ENCODE assay signal across 25 cellular contexts in genomic region chr6:110139052-110139451, GRCh38.
"Had no signal": no experiment of that assay in that cellular context is flagged by ENCODE, and none has a peak within 500 bp of the region (broad histone marks: within the 10 kb centered on the region; RNA-seq: fewer than 3 reads in every experiment).

No MANE protein-coding gene starts in this region.

- H3K27me3 Mint-ChIP-seq: activated CD4-positive, alpha-beta T cell treated with anti-CD3 and anti-CD28 coated beads, Interleukin-2, amount 10 ng/mL, durations not matched to agents 24 days and 14 days had no signal

- H3K4me1 ChIP-seq: adrenal gland, body of pancreas, colonic mucosa, esophagus muscularis mucosa, gastroesophageal sphincter, heart right ventricle had no signal

- H3K4me1 Mint-ChIP-seq: activated CD4-positive, alpha-beta T cell treated with anti-CD3 and anti-CD28 coated beads, Interleukin-2, amount 10 ng/mL, durations not matched to agents 24 days and 14 days; activated CD8-positive, alpha-beta memory T cell treated with anti-CD3 and anti-CD28 coated beads, Interleukin-2, amount 10 ng/mL, durations not matched to agents 7 days and 5 days; activated naive CD4-positive, alpha-beta T cell treated with anti-CD3 and anti-CD28 coated beads, Interleukin-2, amount 50 U/mL, for 24 hours; activated naive CD8-positive, alpha-beta T cell treated with anti-CD3 and anti-CD28 coated beads for 36 hours; activated naive CD8-positive, alpha-beta T cell treated with anti-CD3 and anti-CD28 coated beads, Interleukin-2, amount 50 U/mL, for 24 hours had no signal

- H3K27me3 ChIP-seq: adrenal gland, body of pancreas, colonic mucosa, esophagus muscularis mucosa, gastroesophageal sphincter, heart right ventricle had no signal

- H3K4me3 Mint-ChIP-seq: activated CD4-positive, alpha-beta memory T cell treated with anti-CD3 and anti-CD28 coated beads for 36 hours; activated CD4-positive, alpha-beta T cell treated with anti-CD3 and anti-CD28 coated beads, Interleukin-2, amount 10 ng/mL, durations not matched to agents 24 days and 14 days; activated CD8-positive, alpha-beta memory T cell treated with anti-CD3 and anti-CD28 coated beads, Interleukin-2, amount 10 ng/mL, durations not matched to agents 7 days and 5 days; activated CD8-positive, alpha-beta T cell treated with anti-CD3 and anti-CD28 coated beads, Interleukin-2, amount 10 ng/mL, durations not matched to agents 7 days and 5 days; activated naive CD4-positive, alpha-beta T cell treated with anti-CD3 and anti-CD28 coated beads for 36 hours; activated naive CD4-positive, alpha-beta T cell treated with anti-CD3 and anti-CD28 coated beads, Interleukin-2, amount 50 U/mL, for 24 hours; activated naive CD8-positive, alpha-beta T cell treated with anti-CD3 and anti-CD28 coated beads for 36 hours; activated naive CD8-positive, alpha-beta T cell treated with anti-CD3 and anti-CD28 coated beads, Interleukin-2, amount 50 U/mL, for 24 hours; activated T-helper 1 cell treated with anti-CD3 and anti-CD28 coated beads, Interleukin-12 subunit alpha, Interleukin-12 subunit beta, Interleukin-2, Interleukin-4 antibody, amounts not matched to agents 30 ng/mL and 10 ng/mL and 1 ng/mL, durations not matched to agents 14 hours and 24 hours and 36 hours had no signal

- H3K36me3 ChIP-seq: adrenal gland, colonic mucosa, heart right ventricle had no signal

- H3K27ac ChIP-seq: adrenal gland, body of pancreas, colonic mucosa, esophagus muscularis mucosa, gastroesophageal sphincter, heart right ventricle had no signal

- H3K4me3 ChIP-seq: adrenal gland, body of pancreas, colonic mucosa, esophagus muscularis mucosa, gastroesophageal sphincter, heart right ventricle had no signal

- H3K9me3 ChIP-seq: adrenal gland, body of pancreas, colonic mucosa, esophagus muscularis mucosa, gastroesophageal sphincter had no signal

- H3K27ac Mint-ChIP-seq: activated CD4-positive, alpha-beta memory T cell treated with anti-CD3 and anti-CD28 coated beads for 36 hours; activated CD4-positive, alpha-beta T cell treated with anti-CD3 and anti-CD28 coated beads, Interleukin-2, amount 10 ng/mL, durations not matched to agents 24 days and 14 days; activated CD8-positive, alpha-beta memory T cell treated with anti-CD3 and anti-CD28 coated beads, Interleukin-2, amount 10 ng/mL, durations not matched to agents 7 days and 5 days; activated CD8-positive, alpha-beta T cell treated with anti-CD3 and anti-CD28 coated beads, Interleukin-2, amount 10 ng/mL, durations not matched to agents 7 days and 5 days; activated naive CD4-positive, alpha-beta T cell treated with anti-CD3 and anti-CD28 coated beads for 36 hours; activated naive CD4-positive, alpha-beta T cell treated with anti-CD3 and anti-CD28 coated beads, Interleukin-2, amount 50 U/mL, for 24 hours; activated naive CD8-positive, alpha-beta T cell treated with anti-CD3 and anti-CD28 coated beads for 36 hours; activated naive CD8-positive, alpha-beta T cell treated with anti-CD3 and anti-CD28 coated beads, Interleukin-2, amount 50 U/mL, for 24 hours; activated T-helper 1 cell treated with anti-CD3 and anti-CD28 coated beads, Interleukin-12 subunit alpha, Interleukin-12 subunit beta, Interleukin-2, Interleukin-4 antibody, amounts not matched to agents 30 ng/mL and 10 ng/mL and 1 ng/mL, durations not matched to agents 14 hours and 24 hours and 36 hours; activated T-helper 2 cell treated with anti-CD3 and anti-CD28 coated beads, Interferon-gamma antibody, Interleukin-2, Interleukin-4, amounts not matched to agents 10 μg/mL and 5 μg/mL and 100 μg/mL, durations not matched to agents 14 hours and 24 hours and 36 hours had no signal

- DNase-seq: activated CD4-positive, alpha-beta memory T cell treated with anti-CD3 and anti-CD28 coated beads for 36 hours; activated CD4-positive, alpha-beta T cell treated with anti-CD3 and anti-CD28 coated beads, Interleukin-2, amount 10 ng/mL, durations not matched to agents 24 days and 14 days; activated CD8-positive, alpha-beta memory T cell treated with anti-CD3 and anti-CD28 coated beads, Interleukin-2, amount 10 ng/mL, durations not matched to agents 7 days and 5 days; activated CD8-positive, alpha-beta memory T cell treated with anti-CD3 and anti-CD28 coated beads, Interleukin-2, amount 50 U/mL, for 4 hours; activated CD8-positive, alpha-beta T cell treated with anti-CD3 and anti-CD28 coated beads, Interleukin-2, amount 10 ng/mL, durations not matched to agents 7 days and 5 days; activated naive CD4-positive, alpha-beta T cell treated with anti-CD3 and anti-CD28 coated beads for 36 hours; activated naive CD8-positive, alpha-beta T cell treated with anti-CD3 and anti-CD28 coated beads for 36 hours; activated naive CD8-positive, alpha-beta T cell treated with anti-CD3 and anti-CD28 coated beads, Interleukin-2, amount 50 U/mL, for 24 hours; activated T-cell treated with anti-CD3 and anti-CD28 coated beads, Interleukin-2, amount 50 U/mL, for 1 hour; activated T-cell treated with anti-CD3 and anti-CD28 coated beads, Interleukin-2, amount 50 U/mL, for 48 hours; adrenal gland; amygdala; aorta; body of pancreas; caudate nucleus; colonic mucosa; effector CD8-positive, alpha-beta T cell; foreskin melanocyte; heart right ventricle; T-helper 2 cell had no signal

- H3K36me3 Mint-ChIP-seq: activated CD4-positive, alpha-beta memory T cell treated with anti-CD3 and anti-CD28 coated beads for 36 hours; activated CD8-positive, alpha-beta memory T cell treated with anti-CD3 and anti-CD28 coated beads, Interleukin-2, amount 10 ng/mL, durations not matched to agents 7 days and 5 days; activated naive CD4-positive, alpha-beta T cell treated with anti-CD3 and anti-CD28 coated beads, Interleukin-2, amount 50 U/mL, for 24 hours; activated naive CD8-positive, alpha-beta T cell treated with anti-CD3 and anti-CD28 coated beads for 36 hours had no signal

- H3K9me3 Mint-ChIP-seq: activated CD4-positive, alpha-beta memory T cell treated with anti-CD3 and anti-CD28 coated beads for 36 hours; activated CD4-positive, alpha-beta T cell treated with anti-CD3 and anti-CD28 coated beads, Interleukin-2, amount 10 ng/mL, durations not matched to agents 24 days and 14 days; activated naive CD4-positive, alpha-beta T cell treated with anti-CD3 and anti-CD28 coated beads for 36 hours; activated naive CD4-positive, alpha-beta T cell treated with anti-CD3 and anti-CD28 coated beads, Interleukin-2, amount 50 U/mL, for 24 hours; activated naive CD8-positive, alpha-beta T cell treated with anti-CD3 and anti-CD28 coated beads for 36 hours; activated T-helper 2 cell treated with anti-CD3 and anti-CD28 coated beads, Interferon-gamma antibody, Interleukin-2, Interleukin-4, amounts not matched to agents 10 μg/mL and 5 μg/mL and 100 μg/mL, durations not matched to agents 14 hours and 24 hours and 36 hours had no signal
